In genomic region chr20:36905566-36905965, GRCh38 we compare ENCODE assay signal across 8 cellular contexts. TPM values are rescaled to one million over a fixed set of nuclear protein-coding genes. Genes with fewer than 3 reads are reported as not detected.
DNase-seq lines count a peak whose midpoint lies in the region; ATAC-seq lines count a peak whose summit lies in the region.
"Not testable (repeated sequence)": the region's sequence is repeated elsewhere in the genome, so short reads cannot be mapped to it uniquely, and the experiment has no call there.
"Had no signal": no experiment of that assay in that cellular context is flagged by ENCODE, and none has a peak within 500 bp of the region (broad histone marks: within the 10 kb centered on the region; RNA-seq: fewer than 3 reads in every experiment).

No MANE protein-coding gene starts in this region.

- peak overlapping the region; percentile 36 for H3K27ac Mint-ChIP-seq in activated CD4-positive, alpha-beta T cell treated with anti-CD3 and anti-CD28 coated beads, Interleukin-2, amount 10 ng/mL, durations not matched to agents 7 days and 5 days
- H3K27ac Mint-ChIP-seq in activated T-cell treated with anti-CD3 and anti-CD28 coated beads, Interleukin-2, amount 50 U/mL, for 24 hours: peak overlapping the region; percentile 50
- peak overlapping the region; percentile 81 for H3K27ac Mint-ChIP-seq in activated naive CD4-positive, alpha-beta T cell treated with anti-CD3 and anti-CD28 coated beads, Interleukin-2, amount 50 U/mL, for 24 hours
- H3K27ac Mint-ChIP-seq in central memory CD8-positive, alpha-beta T cell (ENCODE audit: low read depth): peak overlapping the region; percentile 59
- H3K27ac Mint-ChIP-seq in naive thymus-derived CD4-positive, alpha-beta T cell: peak overlapping the region in 7 of 9 donors; percentile 39 to 90 (median 64)

- H3K4me1 ChIP-seq in naive thymus-derived CD4-positive, alpha-beta T cell (ENCODE audit: control insufficient read depth in 2 of 2, insufficient read depth in 2 of 2, low read length in 2 of 2): peaks cover 0 to 11% of the 10 kb centered on the region in 2 donors

- not testable (repeated sequence) for H3K4me3 Mint-ChIP-seq in activated CD4-positive, alpha-beta T cell treated with anti-CD3 and anti-CD28 coated beads, Interleukin-2, amount 10 ng/mL, durations not matched to agents 7 days and 5 days; activated T-cell treated with anti-CD3 and anti-CD28 coated beads, Interleukin-2, amount 50 U/mL, for 24 hours; activated naive CD4-positive, alpha-beta T cell treated with anti-CD3 and anti-CD28 coated beads, Interleukin-2, amount 50 U/mL, for 24 hours; central memory CD8-positive, alpha-beta T cell; naive thymus-derived CD4-positive, alpha-beta T cell

- peak overlapping the region; percentile 13 for H3K27ac ChIP-seq in naive thymus-derived CD4-positive, alpha-beta T cell (ENCODE audit: low read depth, low read length)

- POLR2A ChIA-PET in activated CD4-positive, alpha-beta T cell treated with anti-CD3 and anti-CD28 coated beads, Interleukin-2, amount 10 ng/mL, durations not matched to agents 7 days and 5 days (lab: Charles Lee); naive thymus-derived CD4-positive, alpha-beta T cell (lab: Charles Lee): not testable (repeated sequence)

- H3K36me3 ChIP-seq in naive thymus-derived CD4-positive, alpha-beta T cell (ENCODE audit: control insufficient read depth in 2 of 3, insufficient read depth in 3 of 3, low read length in 3 of 3): peaks cover 18 to 93% (median 44%) of the 10 kb centered on the region in 3 experiments

- H3K27me3 ChIP-seq in naive thymus-derived CD4-positive, alpha-beta T cell (ENCODE audit: control insufficient read depth in 2 of 2, insufficient read depth in 2 of 2, low read length in 2 of 2): not testable (repeated sequence)

- peaks cover 57% of the 10 kb centered on the region for H3K36me3 Mint-ChIP-seq in activated CD4-positive, alpha-beta T cell treated with anti-CD3 and anti-CD28 coated beads, Interleukin-2, amount 10 ng/mL, durations not matched to agents 7 days and 5 days (ENCODE audit: low read depth)
- H3K36me3 Mint-ChIP-seq in activated T-cell treated with anti-CD3 and anti-CD28 coated beads, Interleukin-2, amount 50 U/mL, for 24 hours (ENCODE audit: low read depth): peaks cover 74% of the 10 kb centered on the region
- H3K36me3 Mint-ChIP-seq in activated naive CD4-positive, alpha-beta T cell treated with anti-CD3 and anti-CD28 coated beads, Interleukin-2, amount 50 U/mL, for 24 hours: peaks cover 15% of the 10 kb centered on the region
- peaks cover 85% of the 10 kb centered on the region for H3K36me3 Mint-ChIP-seq in central memory CD8-positive, alpha-beta T cell (ENCODE audit: insufficient read depth)
- peaks cover 18 to 50% (median 36%) of the 10 kb centered on the region in 5 donors for H3K36me3 Mint-ChIP-seq in naive thymus-derived CD4-positive, alpha-beta T cell

- intact Hi-C loops in naive thymus-derived CD4-positive, alpha-beta T cell (cut with micrococcal nuclease); sciatic nerve (cut with DNase I): not testable (repeated sequence)

- not testable (repeated sequence) for H3K27me3 Mint-ChIP-seq in activated CD4-positive, alpha-beta T cell treated with anti-CD3 and anti-CD28 coated beads, Interleukin-2, amount 10 ng/mL, durations not matched to agents 7 days and 5 days; activated T-cell treated with anti-CD3 and anti-CD28 coated beads, Interleukin-2, amount 50 U/mL, for 24 hours; activated naive CD4-positive, alpha-beta T cell treated with anti-CD3 and anti-CD28 coated beads, Interleukin-2, amount 50 U/mL, for 24 hours; central memory CD8-positive, alpha-beta T cell; naive thymus-derived CD4-positive, alpha-beta T cell

- H3K4me3 ChIP-seq in naive thymus-derived CD4-positive, alpha-beta T cell (ENCODE audit: low read length): not testable (repeated sequence)

- ATAC-seq in central memory CD8-positive, alpha-beta T cell (replicated peaks; ENCODE audit: extremely low read depth, poor library complexity, severe bottlenecking); naive thymus-derived CD4-positive, alpha-beta T cell; sciatic nerve: not testable (repeated sequence)

- not testable (repeated sequence) for H3K9me3 Mint-ChIP-seq in activated CD4-positive, alpha-beta T cell treated with anti-CD3 and anti-CD28 coated beads, Interleukin-2, amount 10 ng/mL, durations not matched to agents 7 days and 5 days; activated T-cell treated with anti-CD3 and anti-CD28 coated beads, Interleukin-2, amount 50 U/mL, for 24 hours; activated naive CD4-positive, alpha-beta T cell treated with anti-CD3 and anti-CD28 coated beads, Interleukin-2, amount 50 U/mL, for 24 hours; central memory CD8-positive, alpha-beta T cell; naive thymus-derived CD4-positive, alpha-beta T cell

- DNase-seq in activated CD4-positive, alpha-beta T cell treated with anti-CD3 and anti-CD28 coated beads, Interleukin-2, amount 10 ng/mL, durations not matched to agents 7 days and 5 days; activated T-cell treated with anti-CD3 and anti-CD28 coated beads, Interleukin-2, amount 50 U/mL, for 24 hours; central memory CD8-positive, alpha-beta T cell (ENCODE audit: low spot score in 2 of 2); naive thymus-derived CD4-positive, alpha-beta T cell: not testable (repeated sequence)
- peak; percentile 34 for DNase-seq in sciatic nerve (ENCODE audit: low spot score)

- peaks cover 19% of the 10 kb centered on the region for H3K4me1 Mint-ChIP-seq in activated CD4-positive, alpha-beta T cell treated with anti-CD3 and anti-CD28 coated beads, Interleukin-2, amount 10 ng/mL, durations not matched to agents 7 days and 5 days
- peaks cover 11% of the 10 kb centered on the region for H3K4me1 Mint-ChIP-seq in activated T-cell treated with anti-CD3 and anti-CD28 coated beads, Interleukin-2, amount 50 U/mL, for 24 hours (ENCODE audit: low read depth)
- peaks cover 28% of the 10 kb centered on the region for H3K4me1 Mint-ChIP-seq in activated naive CD4-positive, alpha-beta T cell treated with anti-CD3 and anti-CD28 coated beads, Interleukin-2, amount 50 U/mL, for 24 hours
- peaks cover 19% of the 10 kb centered on the region for H3K4me1 Mint-ChIP-seq in central memory CD8-positive, alpha-beta T cell
- peaks cover 12 to 39% (median 22%) of the 10 kb centered on the region in 7 donors for H3K4me1 Mint-ChIP-seq in naive thymus-derived CD4-positive, alpha-beta T cell

- CTCF ChIA-PET in activated CD4-positive, alpha-beta T cell treated with anti-CD3 and anti-CD28 coated beads, Interleukin-2, amount 10 ng/mL, durations not matched to agents 7 days and 5 days (lab: Charles Lee): not testable (repeated sequence)
- CTCF ChIA-PET in naive thymus-derived CD4-positive, alpha-beta T cell (lab: Charles Lee): interaction anchor here (0.6 to 0.7 kb wide), 3 partner anchors 14 to 1741 kb away, joined by 3 to 4 read pairs (median 3); no protein-coding TSS in a partner anchor

- H3K9me3 ChIP-seq in naive thymus-derived CD4-positive, alpha-beta T cell (ENCODE audit: control insufficient read depth in 2 of 3, low read length in 3 of 3): not testable (repeated sequence)

RNA-seq across cellular contexts. Expression of gene TLDC2, which starts 29.6 kb away (rescaled TPM):
- total RNA-seq in activated CD4-positive, alpha-beta T cell treated with anti-CD3 and anti-CD28 coated beads, Interleukin-2, amount 10 ng/mL, durations not matched to agents 7 days and 5 days: not detected
- total RNA-seq in naive thymus-derived CD4-positive, alpha-beta T cell: under 1 TPM in 2 of 5 experiments, not detected in 3; 0.42 to 0.49 TPM
- under 1 TPM; 0.37 to 0.38 TPM for polyA plus RNA-seq in naive thymus-derived CD4-positive, alpha-beta T cell
- total RNA-seq in sciatic nerve: 0.31 TPM
- total RNA-seq: Caco-2; CD4-positive, alpha-beta T cell had no signal

RNA-seq across cellular contexts. Expression of gene SAMHD1, which starts 45.9 kb away (rescaled TPM):
- total RNA-seq in activated CD4-positive, alpha-beta T cell treated with anti-CD3 and anti-CD28 coated beads, Interleukin-2, amount 10 ng/mL, durations not matched to agents 7 days and 5 days: 100 to 1,000 TPM; 396 to 408 TPM
- total RNA-seq in naive thymus-derived CD4-positive, alpha-beta T cell: 100 to 1,000 TPM; 271 to 393 (median 338) TPM
- polyA plus RNA-seq in naive thymus-derived CD4-positive, alpha-beta T cell: 100 to 1,000 TPM; 231 to 258 TPM
- 349 TPM for total RNA-seq in sciatic nerve
